Comparison of ENCODE assay signal across 22 cellular contexts in genomic region chr1:34988581-34988980, GRCh38. TPM values are rescaled to one million over a fixed set of nuclear protein-coding genes. Genes with fewer than 3 reads are reported as not detected.
DNase-seq lines count a peak whose midpoint lies in the region; ATAC-seq and TF ChIP-seq lines count a peak whose summit lies in the region.
"Had no signal": no experiment of that assay in that cellular context is flagged by ENCODE, and none has a peak within 500 bp of the region (broad histone marks: within the 10 kb centered on the region; RNA-seq: fewer than 3 reads in every experiment).

No MANE protein-coding gene starts in this region.

- TF ChIP-seq CTCF in activated CD8-positive, alpha-beta T cell treated with anti-CD3 and anti-CD28 coated beads for 36 hours (IDR thresholded peaks at IDR 0.05) = no peak
- TF ChIP-seq CTCF in parathyroid adenoma (IDR thresholded peaks at IDR 0.05) = no peak
- no peak for TF ChIP-seq CTCF in thyroid gland (IDR thresholded peaks at IDR 0.05)

- H3K9me3 ChIP-seq in parathyroid adenoma (ENCODE audit: control insufficient read depth, low read length) (no peaks in the 10 kb centered on the region), thyroid gland (no peaks in the 10 kb centered on the region)
- H3K9me3 ChIP-seq: BLaER1, Caco-2 had no signal

- H3K9ac ChIP-seq in parathyroid adenoma = no peak overlapping the region
- H3K9ac ChIP-seq: BLaER1 had no signal

- peak overlapping the region; percentile 28 for H3K27ac Mint-ChIP-seq in activated CD8-positive, alpha-beta T cell treated with anti-CD3 and anti-CD28 coated beads for 36 hours
- no peak overlapping the region for H3K27ac Mint-ChIP-seq in activated CD8-positive, alpha-beta T cell treated with anti-CD3 and anti-CD28 coated beads, Interleukin-2, amount 10 ng/mL, durations not matched to agents 7 days and 5 days
- H3K27ac Mint-ChIP-seq in T-cell = peak overlapping the region; percentile 11 to 32
- H3K27ac Mint-ChIP-seq: B cell; CD8-positive, alpha-beta T cell had no signal

- H3K4me1 ChIP-seq in parathyroid adenoma (peaks cover 7% of the 10 kb centered on the region), thyroid gland (peaks cover 8 to 15% of the 10 kb centered on the region in 2 donors)
- H3K4me1 ChIP-seq: Caco-2 had no signal

- H3K4me3 ChIP-seq in parathyroid adenoma (ENCODE audit: low read depth, low read length) (no peak overlapping the region), thyroid gland (replicated peaks in 1 of 3) (no peak overlapping the region)
- H3K4me3 ChIP-seq: BLaER1 had no signal

- no peaks in the 10 kb centered on the region for H3K9me3 Mint-ChIP-seq in activated CD8-positive, alpha-beta T cell treated with anti-CD3 and anti-CD28 coated beads for 36 hours
- H3K9me3 Mint-ChIP-seq in activated CD8-positive, alpha-beta T cell treated with anti-CD3 and anti-CD28 coated beads, Interleukin-2, amount 10 ng/mL, durations not matched to agents 7 days and 5 days (ENCODE audit: insufficient read depth) = no peaks in the 10 kb centered on the region
- no peaks in the 10 kb centered on the region for H3K9me3 Mint-ChIP-seq in T-cell
- H3K9me3 Mint-ChIP-seq: CD8-positive, alpha-beta T cell had no signal

- no peak for TF ChIP-seq POLR2A in thyroid gland (IDR thresholded peaks at IDR 0.05)

- H3K4me3 Mint-ChIP-seq in activated CD8-positive, alpha-beta T cell treated with anti-CD3 and anti-CD28 coated beads for 36 hours = no peak overlapping the region
- H3K4me3 Mint-ChIP-seq in activated CD8-positive, alpha-beta T cell treated with anti-CD3 and anti-CD28 coated beads, Interleukin-2, amount 10 ng/mL, durations not matched to agents 7 days and 5 days = no peak overlapping the region
- H3K4me3 Mint-ChIP-seq in T-cell = no peak overlapping the region
- H3K4me3 Mint-ChIP-seq: B cell; CD8-positive, alpha-beta T cell had no signal

- H3K27me3 Mint-ChIP-seq in activated CD8-positive, alpha-beta T cell treated with anti-CD3 and anti-CD28 coated beads for 36 hours = no peaks in the 10 kb centered on the region
- no peaks in the 10 kb centered on the region for H3K27me3 Mint-ChIP-seq in activated CD8-positive, alpha-beta T cell treated with anti-CD3 and anti-CD28 coated beads, Interleukin-2, amount 10 ng/mL, durations not matched to agents 7 days and 5 days (ENCODE audit: low read depth)
- no peaks in the 10 kb centered on the region for H3K27me3 Mint-ChIP-seq in T-cell
- H3K27me3 Mint-ChIP-seq: B cell; CD4-positive, CD25-positive, alpha-beta regulatory T cell had no signal

- H3K36me3 ChIP-seq in parathyroid adenoma (ENCODE audit: control insufficient read depth, insufficient read depth, low read length) (no peaks in the 10 kb centered on the region), thyroid gland (peaks cover 0 to 8% of the 10 kb centered on the region in 2 donors)

- DNase-seq in activated CD8-positive, alpha-beta T cell treated with anti-CD3 and anti-CD28 coated beads for 36 hours = no peak
- no peak for DNase-seq in activated CD8-positive, alpha-beta T cell treated with anti-CD3 and anti-CD28 coated beads, Interleukin-2, amount 10 ng/mL, durations not matched to agents 7 days and 5 days
- DNase-seq in EH (ENCODE audit: low read depth) (peak; percentile 6), T-cell (no peak), thyroid gland (no peak), islet precursor cell (no peak)
- no peak for DNase-seq in central memory CD4-positive, alpha-beta T cell
- DNase-seq: Caco-2; CD4-positive, CD25-positive, alpha-beta regulatory T cell; CD8-positive, alpha-beta T cell; DMS153; DND-41; EL; GF-D8; GOT3; H7; HCEC 1CT had no signal

- H3K27me3 ChIP-seq in parathyroid adenoma (ENCODE audit: control insufficient read depth, insufficient read depth, low read length) = no peaks in the 10 kb centered on the region
- H3K27me3 ChIP-seq in thyroid gland = no peaks in the 10 kb centered on the region
- H3K27me3 ChIP-seq: BLaER1 had no signal

- H3K79me2 ChIP-seq in parathyroid adenoma = no peaks in the 10 kb centered on the region

- CTCF ChIA-PET in activated CD8-positive, alpha-beta T cell treated with anti-CD3 and anti-CD28 coated beads for 36 hours (lab: Charles Lee) = no interaction called here
- CTCF ChIA-PET in activated CD8-positive, alpha-beta T cell treated with anti-CD3 and anti-CD28 coated beads, Interleukin-2, amount 10 ng/mL, durations not matched to agents 7 days and 5 days (lab: Charles Lee) = interaction anchor here (1.0 kb wide), 1 partner anchor 136 kb away, joined by 3 read pairs; no protein-coding TSS in a partner anchor
- CTCF ChIA-PET in T-cell (lab: Charles Lee) = no interaction called here

- intact Hi-C loops in activated CD8-positive, alpha-beta T cell treated with anti-CD3 and anti-CD28 coated beads for 36 hours (cut with micrococcal nuclease) = no loop called here
- intact Hi-C loops in thyroid gland (cut with DNase I) = no loop called here

- peaks cover 15% of the 10 kb centered on the region for H3K36me3 Mint-ChIP-seq in activated CD8-positive, alpha-beta T cell treated with anti-CD3 and anti-CD28 coated beads for 36 hours (ENCODE audit: low read depth)
- peaks cover 22% of the 10 kb centered on the region for H3K36me3 Mint-ChIP-seq in activated CD8-positive, alpha-beta T cell treated with anti-CD3 and anti-CD28 coated beads, Interleukin-2, amount 10 ng/mL, durations not matched to agents 7 days and 5 days (ENCODE audit: low read depth)
- peaks cover 12% of the 10 kb centered on the region for H3K36me3 Mint-ChIP-seq in T-cell

- ATAC-seq in activated CD8-positive, alpha-beta T cell treated with anti-CD3 and anti-CD28 coated beads for 36 hours = no peak
- ATAC-seq in activated CD8-positive, alpha-beta T cell treated with anti-CD3 and anti-CD28 coated beads, Interleukin-2, amount 10 ng/mL, durations not matched to agents 7 days and 5 days = no peak
- no peak for ATAC-seq in T-cell (replicated peaks in 1 of 4)
- ATAC-seq: CD8-positive, alpha-beta T cell had no signal

- H3K4me2 ChIP-seq in parathyroid adenoma (ENCODE audit: low read length) = peak overlapping the region; percentile 33
- H3K4me2 ChIP-seq: BLaER1 had no signal

- H3K27ac ChIP-seq in parathyroid adenoma (peak overlapping the region; percentile 39), thyroid gland (no peak overlapping the region)
- H3K27ac ChIP-seq: 22Rv1, BLaER1, C4-2B had no signal

- no peak overlapping the region for H2AFZ ChIP-seq in parathyroid adenoma

- POLR2A ChIA-PET in activated CD8-positive, alpha-beta T cell treated with anti-CD3 and anti-CD28 coated beads for 36 hours (lab: Charles Lee) = no interaction called here
- POLR2A ChIA-PET in activated CD8-positive, alpha-beta T cell treated with anti-CD3 and anti-CD28 coated beads, Interleukin-2, amount 10 ng/mL, durations not matched to agents 7 days and 5 days (lab: Charles Lee) = no interaction called here
- POLR2A ChIA-PET in T-cell (lab: Charles Lee) = no interaction called here

- H3K4me1 Mint-ChIP-seq in activated CD8-positive, alpha-beta T cell treated with anti-CD3 and anti-CD28 coated beads for 36 hours (ENCODE audit: low read depth) = peaks cover 34% of the 10 kb centered on the region
- peaks cover 24% of the 10 kb centered on the region for H3K4me1 Mint-ChIP-seq in activated CD8-positive, alpha-beta T cell treated with anti-CD3 and anti-CD28 coated beads, Interleukin-2, amount 10 ng/mL, durations not matched to agents 7 days and 5 days (ENCODE audit: low read depth)
- H3K4me1 Mint-ChIP-seq in T-cell = peaks cover 17 to 35% (median 26%) of the 10 kb centered on the region in 3 donors

RNA-seq across cellular contexts. Expression of gene TMEM35B, which starts 3.4 kb away (rescaled TPM):
- 10 to 100 TPM; 19.4 to 19.5 TPM for total RNA-seq in activated CD8-positive, alpha-beta T cell treated with anti-CD3 and anti-CD28 coated beads for 36 hours
- 10 to 100 TPM; 24.8 to 26.7 TPM for total RNA-seq in activated CD8-positive, alpha-beta T cell treated with anti-CD3 and anti-CD28 coated beads, Interleukin-2, amount 10 ng/mL, durations not matched to agents 7 days and 5 days
- total RNA-seq in T-cell (10 to 100 TPM; 12.4 to 51.6 (median 41.8) TPM), thyroid gland (100 to 1,000 TPM in 1 of 4 donors, 10 to 100 TPM in 3; 50.1 to 123 (median 67.0) TPM)

RNA-seq across cellular contexts. Expression of gene ZMYM6, which starts 43.2 kb away (rescaled TPM):
- total RNA-seq in activated CD8-positive, alpha-beta T cell treated with anti-CD3 and anti-CD28 coated beads for 36 hours = 10 to 100 TPM; 11.4 to 11.6 TPM
- total RNA-seq in activated CD8-positive, alpha-beta T cell treated with anti-CD3 and anti-CD28 coated beads, Interleukin-2, amount 10 ng/mL, durations not matched to agents 7 days and 5 days = 10 to 100 TPM; 15.2 to 19.2 TPM
- total RNA-seq in T-cell = 10 to 100 TPM; 28.9 to 36.1 (median 33.9) TPM
- total RNA-seq in thyroid gland = 10 to 100 TPM; 26.0 to 33.0 (median 27.5) TPM

RNA-seq across cellular contexts. Expression of gene DLGAP3, which starts 59.1 kb away (rescaled TPM):
- under 1 TPM; 0.38 to 0.83 TPM for total RNA-seq in activated CD8-positive, alpha-beta T cell treated with anti-CD3 and anti-CD28 coated beads for 36 hours
- under 1 TPM; 0.29 to 0.39 TPM for total RNA-seq in activated CD8-positive, alpha-beta T cell treated with anti-CD3 and anti-CD28 coated beads, Interleukin-2, amount 10 ng/mL, durations not matched to agents 7 days and 5 days
- total RNA-seq in T-cell (1 to 10 TPM in 1 of 5 donors, under 1 TPM in 4; 0.78 to 1.6 (median 0.99) TPM), thyroid gland (under 1 TPM in 2 of 4 donors, not detected in 2; 0.22 to 0.67 TPM)
